Comparison of ENCODE assay signal across 1 cellular context in the genomic region with DNA sequence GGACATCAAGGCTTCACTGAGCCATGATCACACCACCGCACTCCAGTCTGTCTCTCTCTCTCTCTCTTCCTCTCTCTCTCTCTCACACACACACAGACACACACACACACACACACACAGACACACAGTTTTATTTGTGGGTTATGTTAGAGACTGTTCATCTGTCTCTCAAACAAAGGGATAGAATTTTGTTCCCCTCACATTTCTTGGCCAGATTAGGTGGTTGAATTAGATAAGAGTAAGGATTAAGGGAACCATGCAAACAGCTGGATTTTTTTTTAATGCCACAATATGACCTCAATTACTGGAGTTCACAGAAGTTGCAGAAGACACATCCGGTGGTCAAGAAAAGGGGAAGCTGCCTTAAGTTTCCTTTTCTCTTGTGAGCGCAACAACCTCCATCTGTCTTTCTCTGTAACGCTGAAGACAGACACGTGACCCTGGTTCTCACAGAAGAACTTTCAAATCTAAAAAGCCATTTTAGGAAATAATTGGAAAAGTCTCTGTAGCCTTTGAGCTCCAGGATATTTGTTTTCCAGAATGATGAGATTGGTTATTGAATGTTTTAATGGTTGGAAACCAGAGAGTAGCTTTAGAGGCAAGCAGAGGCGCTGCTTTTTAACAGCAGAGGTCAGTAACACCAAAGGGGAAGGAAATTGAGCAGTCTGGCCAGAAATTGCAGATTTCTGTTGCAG.
TF ChIP-seq lines count a peak whose summit lies in the region.

No MANE protein-coding gene starts in this region.

TF ChIP-seq in HepG2, 621 proteins besides CTCF, POLR2A, EP300 and RAD21 (continued from another document and continues in another):
- TF ChIP-seq, protein P1, sequence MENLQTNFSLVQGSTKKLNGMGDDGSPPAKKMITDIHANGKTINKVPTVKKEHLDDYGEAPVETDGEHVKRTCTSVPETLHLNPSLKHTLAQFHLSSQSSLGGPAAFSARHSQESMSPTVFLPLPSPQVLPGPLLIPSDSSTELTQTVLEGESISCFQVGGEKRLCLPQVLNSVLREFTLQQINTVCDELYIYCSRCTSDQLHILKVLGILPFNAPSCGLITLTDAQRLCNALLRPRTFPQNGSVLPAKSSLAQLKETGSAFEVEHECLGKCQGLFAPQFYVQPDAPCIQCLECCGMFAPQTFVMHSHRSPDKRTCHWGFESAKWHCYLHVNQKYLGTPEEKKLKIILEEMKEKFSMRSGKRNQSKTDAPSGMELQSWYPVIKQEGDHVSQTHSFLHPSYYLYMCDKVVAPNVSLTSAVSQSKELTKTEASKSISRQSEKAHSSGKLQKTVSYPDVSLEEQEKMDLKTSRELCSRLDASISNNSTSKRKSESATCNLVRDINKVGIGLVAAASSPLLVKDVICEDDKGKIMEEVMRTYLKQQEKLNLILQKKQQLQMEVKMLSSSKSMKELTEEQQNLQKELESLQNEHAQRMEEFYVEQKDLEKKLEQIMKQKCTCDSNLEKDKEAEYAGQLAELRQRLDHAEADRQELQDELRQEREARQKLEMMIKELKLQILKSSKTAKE (CRISPR knock-in tag; IDR thresholded peaks at IDR 0.05; ENCODE audit: borderline replicate concordance), result no peak
- TF ChIP-seq, protein P2, sequence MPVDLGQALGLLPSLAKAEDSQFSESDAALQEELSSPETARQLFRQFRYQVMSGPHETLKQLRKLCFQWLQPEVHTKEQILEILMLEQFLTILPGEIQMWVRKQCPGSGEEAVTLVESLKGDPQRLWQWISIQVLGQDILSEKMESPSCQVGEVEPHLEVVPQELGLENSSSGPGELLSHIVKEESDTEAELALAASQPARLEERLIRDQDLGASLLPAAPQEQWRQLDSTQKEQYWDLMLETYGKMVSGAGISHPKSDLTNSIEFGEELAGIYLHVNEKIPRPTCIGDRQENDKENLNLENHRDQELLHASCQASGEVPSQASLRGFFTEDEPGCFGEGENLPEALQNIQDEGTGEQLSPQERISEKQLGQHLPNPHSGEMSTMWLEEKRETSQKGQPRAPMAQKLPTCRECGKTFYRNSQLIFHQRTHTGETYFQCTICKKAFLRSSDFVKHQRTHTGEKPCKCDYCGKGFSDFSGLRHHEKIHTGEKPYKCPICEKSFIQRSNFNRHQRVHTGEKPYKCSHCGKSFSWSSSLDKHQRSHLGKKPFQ (CRISPR knock-in tag; IDR thresholded peaks at IDR 0.05; ENCODE audit: insufficient replicate concordance), result no peak
- TF ChIP-seq, protein P3, sequence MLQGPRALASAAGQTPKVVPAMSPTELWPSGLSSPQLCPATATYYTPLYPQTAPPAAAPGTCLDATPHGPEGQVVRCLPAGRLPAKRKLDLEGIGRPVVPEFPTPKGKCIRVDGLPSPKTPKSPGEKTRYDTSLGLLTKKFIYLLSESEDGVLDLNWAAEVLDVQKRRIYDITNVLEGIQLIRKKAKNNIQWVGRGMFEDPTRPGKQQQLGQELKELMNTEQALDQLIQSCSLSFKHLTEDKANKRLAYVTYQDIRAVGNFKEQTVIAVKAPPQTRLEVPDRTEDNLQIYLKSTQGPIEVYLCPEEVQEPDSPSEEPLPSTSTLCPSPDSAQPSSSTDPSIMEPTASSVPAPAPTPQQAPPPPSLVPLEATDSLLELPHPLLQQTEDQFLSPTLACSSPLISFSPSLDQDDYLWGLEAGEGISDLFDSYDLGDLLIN (CRISPR knock-in tag; IDR thresholded peaks at IDR 0.05; ENCODE audit: borderline replicate concordance), result no peak
- TF ChIP-seq RARA (CRISPR knock-in tag; IDR thresholded peaks at IDR 0.05) (peak; percentile 37; the same call in 1 of the 2 replicates), STAT5B (CRISPR knock-in tag; IDR thresholded peaks at IDR 0.05) (peak; percentile 56; the same call in 1 of the 2 replicates), POGZ (CRISPR knock-in tag; IDR thresholded peaks at IDR 0.05) (peak; percentile 81), ZNF747 (CRISPR knock-in tag; IDR thresholded peaks at IDR 0.05; ENCODE audit: borderline replicate concordance) (no peak), FOXP1 (IDR thresholded peaks at IDR 0.05) (no peak), FOXP1 (CRISPR knock-in tag; IDR thresholded peaks at IDR 0.05) (no peak), ZNF558 (CRISPR knock-in tag; IDR thresholded peaks at IDR 0.05; ENCODE audit: borderline replicate concordance) (no peak), HNF4A (CRISPR knock-in tag; IDR thresholded peaks at IDR 0.05) (peak; percentile 37; the same call in 1 of the 2 replicates), ZNF547 (CRISPR knock-in tag; IDR thresholded peaks at IDR 0.05) (no peak), ZFP62 (CRISPR knock-in tag; IDR thresholded peaks at IDR 0.05) (no peak), ZFP41 (CRISPR knock-in tag; IDR thresholded peaks at IDR 0.05; ENCODE audit: borderline replicate concordance) (no peak), ZEB1 (IDR thresholded peaks at IDR 0.05; ENCODE audit: insufficient replicate concordance, low read depth) (peak; percentile 24), MIER2 (CRISPR knock-in tag; IDR thresholded peaks at IDR 0.05) (peak; percentile 80; the same call in 1 of the 2 replicates), PRMT3 (CRISPR knock-in tag; IDR thresholded peaks at IDR 0.05; ENCODE audit: borderline replicate concordance, low read depth) (no peak), ZNF484 (CRISPR knock-in tag; IDR thresholded peaks at IDR 0.05; ENCODE audit: borderline replicate concordance, low read depth) (no peak), ZSCAN20 (CRISPR knock-in tag; IDR thresholded peaks at IDR 0.05; ENCODE audit: borderline replicate concordance) (no peak), MYNN (CRISPR knock-in tag; IDR thresholded peaks at IDR 0.05; ENCODE audit: low read depth) (no peak), ZFP1 (CRISPR knock-in tag; IDR thresholded peaks at IDR 0.05) (peak; percentile 85; the same call in 1 of the 2 replicates), FOXM1 (CRISPR knock-in tag; IDR thresholded peaks at IDR 0.05) (no peak), CCAR2 (optimal IDR thresholded peaks at IDR 0.05; ENCODE audit: low read depth, low read length) (no peak), ZNF746 (CRISPR knock-in tag; IDR thresholded peaks at IDR 0.05) (no peak), ZFP37 (CRISPR knock-in tag; IDR thresholded peaks at IDR 0.05; ENCODE audit: borderline replicate concordance) (no peak), PAWR (CRISPR knock-in tag; IDR thresholded peaks at IDR 0.05; ENCODE audit: borderline replicate concordance) (no peak), ZNF678 (CRISPR knock-in tag; IDR thresholded peaks at IDR 0.05) (no peak), MAFF (IDR thresholded peaks at IDR 0.05; ENCODE audit: low read depth, low read length) (no peak)
- TF ChIP-seq, protein P4, sequence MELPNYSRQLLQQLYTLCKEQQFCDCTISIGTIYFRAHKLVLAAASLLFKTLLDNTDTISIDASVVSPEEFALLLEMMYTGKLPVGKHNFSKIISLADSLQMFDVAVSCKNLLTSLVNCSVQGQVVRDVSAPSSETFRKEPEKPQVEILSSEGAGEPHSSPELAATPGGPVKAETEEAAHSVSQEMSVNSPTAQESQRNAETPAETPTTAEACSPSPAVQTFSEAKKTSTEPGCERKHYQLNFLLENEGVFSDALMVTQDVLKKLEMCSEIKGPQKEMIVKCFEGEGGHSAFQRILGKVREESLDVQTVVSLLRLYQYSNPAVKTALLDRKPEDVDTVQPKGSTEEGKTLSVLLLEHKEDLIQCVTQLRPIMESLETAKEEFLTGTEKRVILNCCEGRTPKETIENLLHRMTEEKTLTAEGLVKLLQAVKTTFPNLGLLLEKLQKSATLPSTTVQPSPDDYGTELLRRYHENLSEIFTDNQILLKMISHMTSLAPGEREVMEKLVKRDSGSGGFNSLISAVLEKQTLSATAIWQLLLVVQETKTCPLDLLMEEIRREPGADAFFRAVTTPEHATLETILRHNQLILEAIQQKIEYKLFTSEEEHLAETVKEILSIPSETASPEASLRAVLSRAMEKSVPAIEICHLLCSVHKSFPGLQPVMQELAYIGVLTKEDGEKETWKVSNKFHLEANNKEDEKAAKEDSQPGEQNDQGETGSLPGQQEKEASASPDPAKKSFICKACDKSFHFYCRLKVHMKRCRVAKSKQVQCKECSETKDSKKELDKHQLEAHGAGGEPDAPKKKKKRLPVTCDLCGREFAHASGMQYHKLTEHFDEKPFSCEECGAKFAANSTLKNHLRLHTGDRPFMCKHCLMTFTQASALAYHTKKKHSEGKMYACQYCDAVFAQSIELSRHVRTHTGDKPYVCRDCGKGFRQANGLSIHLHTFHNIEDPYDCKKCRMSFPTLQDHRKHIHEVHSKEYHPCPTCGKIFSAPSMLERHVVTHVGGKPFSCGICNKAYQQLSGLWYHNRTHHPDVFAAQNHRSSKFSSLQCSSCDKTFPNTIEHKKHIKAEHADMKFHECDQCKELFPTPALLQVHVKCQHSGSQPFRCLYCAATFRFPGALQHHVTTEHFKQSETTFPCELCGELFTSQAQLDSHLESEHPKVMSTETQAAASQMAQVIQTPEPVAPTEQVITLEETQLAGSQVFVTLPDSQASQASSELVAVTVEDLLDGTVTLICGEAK (IDR thresholded peaks at IDR 0.05), result no peak
- TF ChIP-seq, protein P4 (CRISPR knock-in tag; IDR thresholded peaks at IDR 0.05), result no peak
- TF ChIP-seq, protein P5, sequence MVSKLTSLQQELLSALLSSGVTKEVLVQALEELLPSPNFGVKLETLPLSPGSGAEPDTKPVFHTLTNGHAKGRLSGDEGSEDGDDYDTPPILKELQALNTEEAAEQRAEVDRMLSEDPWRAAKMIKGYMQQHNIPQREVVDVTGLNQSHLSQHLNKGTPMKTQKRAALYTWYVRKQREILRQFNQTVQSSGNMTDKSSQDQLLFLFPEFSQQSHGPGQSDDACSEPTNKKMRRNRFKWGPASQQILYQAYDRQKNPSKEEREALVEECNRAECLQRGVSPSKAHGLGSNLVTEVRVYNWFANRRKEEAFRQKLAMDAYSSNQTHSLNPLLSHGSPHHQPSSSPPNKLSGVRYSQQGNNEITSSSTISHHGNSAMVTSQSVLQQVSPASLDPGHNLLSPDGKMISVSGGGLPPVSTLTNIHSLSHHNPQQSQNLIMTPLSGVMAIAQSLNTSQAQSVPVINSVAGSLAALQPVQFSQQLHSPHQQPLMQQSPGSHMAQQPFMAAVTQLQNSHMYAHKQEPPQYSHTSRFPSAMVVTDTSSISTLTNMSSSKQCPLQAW (CRISPR knock-in tag; IDR thresholded peaks at IDR 0.05), result 0 out of 2 replicates have a peak, but pooled peaks have one; percentile 32
- TF ChIP-seq, protein P6, sequence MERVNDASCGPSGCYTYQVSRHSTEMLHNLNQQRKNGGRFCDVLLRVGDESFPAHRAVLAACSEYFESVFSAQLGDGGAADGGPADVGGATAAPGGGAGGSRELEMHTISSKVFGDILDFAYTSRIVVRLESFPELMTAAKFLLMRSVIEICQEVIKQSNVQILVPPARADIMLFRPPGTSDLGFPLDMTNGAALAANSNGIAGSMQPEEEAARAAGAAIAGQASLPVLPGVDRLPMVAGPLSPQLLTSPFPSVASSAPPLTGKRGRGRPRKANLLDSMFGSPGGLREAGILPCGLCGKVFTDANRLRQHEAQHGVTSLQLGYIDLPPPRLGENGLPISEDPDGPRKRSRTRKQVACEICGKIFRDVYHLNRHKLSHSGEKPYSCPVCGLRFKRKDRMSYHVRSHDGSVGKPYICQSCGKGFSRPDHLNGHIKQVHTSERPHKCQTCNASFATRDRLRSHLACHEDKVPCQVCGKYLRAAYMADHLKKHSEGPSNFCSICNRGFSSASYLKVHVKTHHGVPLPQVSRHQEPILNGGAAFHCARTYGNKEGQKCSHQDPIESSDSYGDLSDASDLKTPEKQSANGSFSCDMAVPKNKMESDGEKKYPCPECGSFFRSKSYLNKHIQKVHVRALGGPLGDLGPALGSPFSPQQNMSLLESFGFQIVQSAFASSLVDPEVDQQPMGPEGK (CRISPR knock-in tag; IDR thresholded peaks at IDR 0.05), result 0 out of 2 replicates have a peak, but pooled peaks have one; percentile 20
- TF ChIP-seq, protein P7, sequence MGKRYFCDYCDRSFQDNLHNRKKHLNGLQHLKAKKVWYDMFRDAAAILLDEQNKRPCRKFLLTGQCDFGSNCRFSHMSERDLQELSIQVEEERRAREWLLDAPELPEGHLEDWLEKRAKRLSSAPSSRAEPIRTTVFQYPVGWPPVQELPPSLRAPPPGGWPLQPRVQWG (CRISPR knock-in tag; IDR thresholded peaks at IDR 0.05; ENCODE audit: borderline replicate concordance, low read depth), result no peak
- TF ChIP-seq, protein P8, sequence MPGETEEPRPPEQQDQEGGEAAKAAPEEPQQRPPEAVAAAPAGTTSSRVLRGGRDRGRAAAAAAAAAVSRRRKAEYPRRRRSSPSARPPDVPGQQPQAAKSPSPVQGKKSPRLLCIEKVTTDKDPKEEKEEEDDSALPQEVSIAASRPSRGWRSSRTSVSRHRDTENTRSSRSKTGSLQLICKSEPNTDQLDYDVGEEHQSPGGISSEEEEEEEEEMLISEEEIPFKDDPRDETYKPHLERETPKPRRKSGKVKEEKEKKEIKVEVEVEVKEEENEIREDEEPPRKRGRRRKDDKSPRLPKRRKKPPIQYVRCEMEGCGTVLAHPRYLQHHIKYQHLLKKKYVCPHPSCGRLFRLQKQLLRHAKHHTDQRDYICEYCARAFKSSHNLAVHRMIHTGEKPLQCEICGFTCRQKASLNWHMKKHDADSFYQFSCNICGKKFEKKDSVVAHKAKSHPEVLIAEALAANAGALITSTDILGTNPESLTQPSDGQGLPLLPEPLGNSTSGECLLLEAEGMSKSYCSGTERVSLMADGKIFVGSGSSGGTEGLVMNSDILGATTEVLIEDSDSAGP (CRISPR knock-in tag; IDR thresholded peaks at IDR 0.05; ENCODE audit: borderline replicate concordance), result no peak
- TF ChIP-seq, protein P9, sequence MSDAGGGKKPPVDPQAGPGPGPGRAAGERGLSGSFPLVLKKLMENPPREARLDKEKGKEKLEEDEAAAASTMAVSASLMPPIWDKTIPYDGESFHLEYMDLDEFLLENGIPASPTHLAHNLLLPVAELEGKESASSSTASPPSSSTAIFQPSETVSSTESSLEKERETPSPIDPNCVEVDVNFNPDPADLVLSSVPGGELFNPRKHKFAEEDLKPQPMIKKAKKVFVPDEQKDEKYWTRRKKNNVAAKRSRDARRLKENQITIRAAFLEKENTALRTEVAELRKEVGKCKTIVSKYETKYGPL (CRISPR knock-in tag; IDR thresholded peaks at IDR 0.05), result 0 out of 2 replicates have a peak, but pooled peaks have one; percentile 53
